2 cellular contexts compared by ENCODE assay signal in genomic region chr2:160479269-160479668, GRCh38.
TF ChIP-seq lines count a peak whose summit lies in the region.

No MANE protein-coding gene starts in this region.

TF ChIP-seq in WTC11, 78 proteins besides CTCF, POLR2A, EP300 and RAD21 (continued from another document):
- TF ChIP-seq E2F1 (CRISPR knock-in tag; IDR thresholded peaks at IDR 0.05) (no peak), NR3C1 (CRISPR knock-in tag; conservative IDR thresholded peaks at IDR 0.05; ENCODE audit: low read depth) (no peak), GABPB1 (CRISPR knock-in tag; IDR thresholded peaks at IDR 0.05) (no peak), ETV6 (CRISPR knock-in tag; IDR thresholded peaks at IDR 0.05) (no peak), AR (CRISPR knock-in tag; IDR thresholded peaks at IDR 0.05) (no peak), CREM (CRISPR knock-in tag; IDR thresholded peaks at IDR 0.05) (no peak), MXD4 (CRISPR knock-in tag; IDR thresholded peaks at IDR 0.05; ENCODE audit: borderline replicate concordance) (no peak), ATF3 (CRISPR knock-in tag; conservative IDR thresholded peaks at IDR 0.05) (no peak), SOX15 (CRISPR knock-in tag; IDR thresholded peaks at IDR 0.05) (no peak), TEAD1 (CRISPR knock-in tag; IDR thresholded peaks at IDR 0.05) (no peak), TP53 (CRISPR knock-in tag; IDR thresholded peaks at IDR 0.05) (no peak), ATF2 (CRISPR knock-in tag; IDR thresholded peaks at IDR 0.05; ENCODE audit: borderline replicate concordance, low read depth) (no peak), EMX1 (CRISPR knock-in tag; IDR thresholded peaks at IDR 0.05) (no peak), MAX (CRISPR knock-in tag; IDR thresholded peaks at IDR 0.05) (no peak)

TF ChIP-seq in HepG2, 621 proteins besides CTCF, POLR2A, EP300 and RAD21 (continued from another document):
- TF ChIP-seq ZBTB43 (CRISPR knock-in tag; conservative IDR thresholded peaks at IDR 0.05) (no peak), MEIS1 (CRISPR knock-in tag; IDR thresholded peaks at IDR 0.05; ENCODE audit: borderline replicate concordance) (no peak), ZSCAN12 (CRISPR knock-in tag; IDR thresholded peaks at IDR 0.05) (no peak), MIER2 (CRISPR knock-in tag; IDR thresholded peaks at IDR 0.05) (no peak), PAWR (CRISPR knock-in tag; IDR thresholded peaks at IDR 0.05; ENCODE audit: borderline replicate concordance) (no peak), FOXM1 (CRISPR knock-in tag; IDR thresholded peaks at IDR 0.05) (no peak)
